ENCODE assay signal across 1 cellular context in genomic region chr1:21916447-21917240, GRCh38.
TF ChIP-seq lines count a peak whose summit lies in the region.

No MANE protein-coding gene starts in this region.

TF ChIP-seq in HepG2, 621 proteins besides CTCF, POLR2A, EP300 and RAD21 (continued from another document):
- TF ChIP-seq PBX3 (CRISPR knock-in tag; IDR thresholded peaks at IDR 0.05; ENCODE audit: borderline replicate concordance) (no peak), HNRNPL (IDR thresholded peaks at IDR 0.05; ENCODE audit: low read depth, low read length) (no peak), SYNCRIP (IDR thresholded peaks at IDR 0.05; ENCODE audit: insufficient read depth, low read depth, low read length) (no peak), SRSF1 (optimal IDR thresholded peaks at IDR 0.05; ENCODE audit: low read depth, low read length) (no peak), FOXK1 (CRISPR knock-in tag; IDR thresholded peaks at IDR 0.05; ENCODE audit: borderline replicate concordance, low read depth) (no peak), ATAD3A (CRISPR knock-in tag; IDR thresholded peaks at IDR 0.05) (no peak)
